In genomic region chr13:51861728-51862300, GRCh38 we compare ENCODE assay signal across 12 cellular contexts. TPM values are rescaled to one million over a fixed set of nuclear protein-coding genes. Genes with fewer than 3 reads are reported as not detected.
A peak's percentile ranks its signal among the peaks of the same experiment; 100 is the strongest.
DNase-seq lines count a peak whose midpoint lies in the region; TF ChIP-seq lines count a peak whose summit lies in the region.
"Had no signal": no experiment of that assay in that cellular context is flagged by ENCODE, and none has a peak within 500 bp of the region (broad histone marks: within the 10 kb centered on the region; RNA-seq: fewer than 3 reads in every experiment).

Gene CCDC70, plus strand, starts transcription at chr13:51861969. Its CDS starts 3,443 bp downstream, at chr13:51865412.

- no peaks in the 10 kb centered on the region for H3K9me2 ChIP-seq in Karpas-422 (replicated peaks; ENCODE audit: insufficient read depth, low read length)

- no peaks in the 10 kb centered on the region for H4K20me1 ChIP-seq in Karpas-422 (ENCODE audit: insufficient read depth, low read depth, low read length)

- no peak within 1 kb of the TSS for H3K27ac ChIP-seq in Karpas-422 (ENCODE audit: low read length)
- H3K27ac ChIP-seq: 22Rv1 had no signal

- DNase-seq in NOMO-1 treated with DMSO at 0.1 percent for 48 hours (lab: John Stamatoyannopoulos, UW; ENCODE audit: unreplicated experiment), result peak; percentile 5
- DNase-seq in NOMO-1 treated with dmso at 0.1 percent for 144 hours (lab: John Stamatoyannopoulos, UW; ENCODE audit: unreplicated experiment), result no peak
- DNase-seq in Karpas-422, result no peak
- peak; percentile 47 to 52 for DNase-seq in activated T-cell treated with anti-CD3 and anti-CD28 coated beads, Interleukin-2, amount 50 U/mL, for 48 hours
- DNase-seq in kidney tubule cell (ENCODE audit: low spot score), result peak; percentile 85
- DNase-seq in DMS114 treated with DMSO at 0.1 percent for 48 hours (lab: John Stamatoyannopoulos, UW; ENCODE audit: unreplicated experiment), result no peak
- DNase-seq in erythroblast (lab: John Stamatoyannopoulos, UW), result no peak
- no peak for DNase-seq in activated gamma-delta T cell (lab: John Stamatoyannopoulos, UW)
- DNase-seq: cerebellar nuclear complex, DND-41, NCI-H1092 treated with DMSO at 0.1 percent for 48 hours had no signal

- no peaks in the 10 kb centered on the region for H3K9me3 ChIP-seq in Karpas-422 (ENCODE audit: low read length)

- no peaks in the 10 kb centered on the region for H3K27me3 ChIP-seq in Karpas-422 (ENCODE audit: low read length)

- H3K4me3 ChIP-seq in Karpas-422 (ENCODE audit: low read length), result no peak within 1 kb of the TSS

- H2AFZ ChIP-seq in Karpas-422 (ENCODE audit: low read length), result 0 out of 2 replicates have a peak within 1 kb of the TSS, but pooled peaks have one; percentile 18

- no peaks in the 10 kb centered on the region for H3K79me2 ChIP-seq in Karpas-422 (ENCODE audit: low read length)

- H3K4me1 ChIP-seq in Karpas-422 (ENCODE audit: low read length), result no peaks in the 10 kb centered on the region

- no peak within 1 kb of the TSS for H3K9ac ChIP-seq in Karpas-422 (ENCODE audit: low read length)

- H3K36me3 ChIP-seq in Karpas-422 (ENCODE audit: insufficient read depth, low read length), result no peaks in the 10 kb centered on the region

- H3K4me2 ChIP-seq in Karpas-422 (ENCODE audit: low read depth, low read length, poor library complexity, severe bottlenecking), result no peak within 1 kb of the TSS

- TF ChIP-seq POLR2A in erythroblast (IDR thresholded peaks at IDR 0.05; ENCODE audit: low read length), result no peak

RNA-seq across cellular contexts. Expression of gene CCDC70, which starts in this region (rescaled TPM):
- total RNA-seq in Karpas-422 (2014; rRNA removed; shearing (Covaris generic); ENCODE audit: low replicate concordance), result not detected in 2 replicates

Comparison
In these comparisons a context has a peak if more than half of its experiments do, and no peak if none do; other contexts are left out.
1. DNase-seq: peak in NOMO-1 treated with DMSO at 0.1 percent for 48 hours (single experiment), activated T-cell treated with anti-CD3 and anti-CD28 coated beads, Interleukin-2, amount 50 U/mL, for 48 hours (2 of 2) and kidney tubule cell (single experiment); none in NOMO-1 treated with dmso at 0.1 percent for 144 hours (single experiment), Karpas-422 (single experiment), DMS114 treated with DMSO at 0.1 percent for 48 hours (single experiment), erythroblast (0 of 2) and activated gamma-delta T cell (single experiment).